In the genomic region with DNA sequence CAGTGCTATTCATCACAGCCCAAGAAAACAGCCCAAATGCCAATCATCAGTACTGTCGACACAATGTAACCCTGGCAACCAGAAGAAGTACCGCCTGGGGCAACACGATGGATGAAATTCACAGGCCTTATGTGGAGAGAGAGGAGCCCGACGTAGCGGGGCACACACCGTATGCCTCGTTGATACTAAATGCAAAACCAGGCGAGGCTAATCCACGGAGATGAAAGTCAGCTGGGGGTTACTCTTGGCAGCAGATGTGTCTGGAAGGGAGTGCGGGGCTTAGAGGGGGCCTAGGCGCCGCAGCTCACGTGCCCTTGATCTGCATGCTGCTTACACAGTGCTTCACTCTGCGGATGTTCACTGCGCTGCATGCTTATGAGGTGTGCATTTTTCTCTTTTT, we compare ENCODE assay signal across 1 cellular context.
TF ChIP-seq lines count a peak whose summit lies in the region.

No MANE protein-coding gene starts in this region.

TF ChIP-seq in GM23338, 12 proteins besides CTCF, POLR2A, EP300 and RAD21:
- TF ChIP-seq, protein P1, sequence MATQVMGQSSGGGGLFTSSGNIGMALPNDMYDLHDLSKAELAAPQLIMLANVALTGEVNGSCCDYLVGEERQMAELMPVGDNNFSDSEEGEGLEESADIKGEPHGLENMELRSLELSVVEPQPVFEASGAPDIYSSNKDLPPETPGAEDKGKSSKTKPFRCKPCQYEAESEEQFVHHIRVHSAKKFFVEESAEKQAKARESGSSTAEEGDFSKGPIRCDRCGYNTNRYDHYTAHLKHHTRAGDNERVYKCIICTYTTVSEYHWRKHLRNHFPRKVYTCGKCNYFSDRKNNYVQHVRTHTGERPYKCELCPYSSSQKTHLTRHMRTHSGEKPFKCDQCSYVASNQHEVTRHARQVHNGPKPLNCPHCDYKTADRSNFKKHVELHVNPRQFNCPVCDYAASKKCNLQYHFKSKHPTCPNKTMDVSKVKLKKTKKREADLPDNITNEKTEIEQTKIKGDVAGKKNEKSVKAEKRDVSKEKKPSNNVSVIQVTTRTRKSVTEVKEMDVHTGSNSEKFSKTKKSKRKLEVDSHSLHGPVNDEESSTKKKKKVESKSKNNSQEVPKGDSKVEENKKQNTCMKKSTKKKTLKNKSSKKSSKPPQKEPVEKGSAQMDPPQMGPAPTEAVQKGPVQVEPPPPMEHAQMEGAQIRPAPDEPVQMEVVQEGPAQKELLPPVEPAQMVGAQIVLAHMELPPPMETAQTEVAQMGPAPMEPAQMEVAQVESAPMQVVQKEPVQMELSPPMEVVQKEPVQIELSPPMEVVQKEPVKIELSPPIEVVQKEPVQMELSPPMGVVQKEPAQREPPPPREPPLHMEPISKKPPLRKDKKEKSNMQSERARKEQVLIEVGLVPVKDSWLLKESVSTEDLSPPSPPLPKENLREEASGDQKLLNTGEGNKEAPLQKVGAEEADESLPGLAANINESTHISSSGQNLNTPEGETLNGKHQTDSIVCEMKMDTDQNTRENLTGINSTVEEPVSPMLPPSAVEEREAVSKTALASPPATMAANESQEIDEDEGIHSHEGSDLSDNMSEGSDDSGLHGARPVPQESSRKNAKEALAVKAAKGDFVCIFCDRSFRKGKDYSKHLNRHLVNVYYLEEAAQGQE (IDR thresholded peaks at IDR 0.05; ENCODE audit: unreplicated experiment) = no peak
- TF ChIP-seq CREB1 (CRISPR knock-in tag; IDR thresholded peaks at IDR 0.05; ENCODE audit: low read depth) (no peak), NANOG (IDR thresholded peaks at IDR 0.05; ENCODE audit: borderline replicate concordance) (no peak), STAT1 (IDR thresholded peaks at IDR 0.05; ENCODE audit: unreplicated experiment) (no peak), ZNF331 (CRISPR knock-in tag; IDR thresholded peaks at IDR 0.05; ENCODE audit: low read depth) (no peak), EZH2 (IDR thresholded peaks at IDR 0.05; ENCODE audit: low read depth, unreplicated experiment) (no peak), EZH2phosphoT487 (IDR thresholded peaks at IDR 0.05; ENCODE audit: unreplicated experiment) (no peak), POLR2AphosphoS5 (IDR thresholded peaks at IDR 0.05; ENCODE audit: low read depth) (no peak), JUNB (IDR thresholded peaks at IDR 0.05; ENCODE audit: unreplicated experiment) (no peak), ZNF114 (CRISPR knock-in tag; IDR thresholded peaks at IDR 0.05) (no peak)
- TF ChIP-seq, protein P2, sequence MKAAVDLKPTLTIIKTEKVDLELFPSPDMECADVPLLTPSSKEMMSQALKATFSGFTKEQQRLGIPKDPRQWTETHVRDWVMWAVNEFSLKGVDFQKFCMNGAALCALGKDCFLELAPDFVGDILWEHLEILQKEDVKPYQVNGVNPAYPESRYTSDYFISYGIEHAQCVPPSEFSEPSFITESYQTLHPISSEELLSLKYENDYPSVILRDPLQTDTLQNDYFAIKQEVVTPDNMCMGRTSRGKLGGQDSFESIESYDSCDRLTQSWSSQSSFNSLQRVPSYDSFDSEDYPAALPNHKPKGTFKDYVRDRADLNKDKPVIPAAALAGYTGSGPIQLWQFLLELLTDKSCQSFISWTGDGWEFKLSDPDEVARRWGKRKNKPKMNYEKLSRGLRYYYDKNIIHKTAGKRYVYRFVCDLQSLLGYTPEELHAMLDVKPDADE (IDR thresholded peaks at IDR 0.05) = no peak
- TF ChIP-seq, protein P3, sequence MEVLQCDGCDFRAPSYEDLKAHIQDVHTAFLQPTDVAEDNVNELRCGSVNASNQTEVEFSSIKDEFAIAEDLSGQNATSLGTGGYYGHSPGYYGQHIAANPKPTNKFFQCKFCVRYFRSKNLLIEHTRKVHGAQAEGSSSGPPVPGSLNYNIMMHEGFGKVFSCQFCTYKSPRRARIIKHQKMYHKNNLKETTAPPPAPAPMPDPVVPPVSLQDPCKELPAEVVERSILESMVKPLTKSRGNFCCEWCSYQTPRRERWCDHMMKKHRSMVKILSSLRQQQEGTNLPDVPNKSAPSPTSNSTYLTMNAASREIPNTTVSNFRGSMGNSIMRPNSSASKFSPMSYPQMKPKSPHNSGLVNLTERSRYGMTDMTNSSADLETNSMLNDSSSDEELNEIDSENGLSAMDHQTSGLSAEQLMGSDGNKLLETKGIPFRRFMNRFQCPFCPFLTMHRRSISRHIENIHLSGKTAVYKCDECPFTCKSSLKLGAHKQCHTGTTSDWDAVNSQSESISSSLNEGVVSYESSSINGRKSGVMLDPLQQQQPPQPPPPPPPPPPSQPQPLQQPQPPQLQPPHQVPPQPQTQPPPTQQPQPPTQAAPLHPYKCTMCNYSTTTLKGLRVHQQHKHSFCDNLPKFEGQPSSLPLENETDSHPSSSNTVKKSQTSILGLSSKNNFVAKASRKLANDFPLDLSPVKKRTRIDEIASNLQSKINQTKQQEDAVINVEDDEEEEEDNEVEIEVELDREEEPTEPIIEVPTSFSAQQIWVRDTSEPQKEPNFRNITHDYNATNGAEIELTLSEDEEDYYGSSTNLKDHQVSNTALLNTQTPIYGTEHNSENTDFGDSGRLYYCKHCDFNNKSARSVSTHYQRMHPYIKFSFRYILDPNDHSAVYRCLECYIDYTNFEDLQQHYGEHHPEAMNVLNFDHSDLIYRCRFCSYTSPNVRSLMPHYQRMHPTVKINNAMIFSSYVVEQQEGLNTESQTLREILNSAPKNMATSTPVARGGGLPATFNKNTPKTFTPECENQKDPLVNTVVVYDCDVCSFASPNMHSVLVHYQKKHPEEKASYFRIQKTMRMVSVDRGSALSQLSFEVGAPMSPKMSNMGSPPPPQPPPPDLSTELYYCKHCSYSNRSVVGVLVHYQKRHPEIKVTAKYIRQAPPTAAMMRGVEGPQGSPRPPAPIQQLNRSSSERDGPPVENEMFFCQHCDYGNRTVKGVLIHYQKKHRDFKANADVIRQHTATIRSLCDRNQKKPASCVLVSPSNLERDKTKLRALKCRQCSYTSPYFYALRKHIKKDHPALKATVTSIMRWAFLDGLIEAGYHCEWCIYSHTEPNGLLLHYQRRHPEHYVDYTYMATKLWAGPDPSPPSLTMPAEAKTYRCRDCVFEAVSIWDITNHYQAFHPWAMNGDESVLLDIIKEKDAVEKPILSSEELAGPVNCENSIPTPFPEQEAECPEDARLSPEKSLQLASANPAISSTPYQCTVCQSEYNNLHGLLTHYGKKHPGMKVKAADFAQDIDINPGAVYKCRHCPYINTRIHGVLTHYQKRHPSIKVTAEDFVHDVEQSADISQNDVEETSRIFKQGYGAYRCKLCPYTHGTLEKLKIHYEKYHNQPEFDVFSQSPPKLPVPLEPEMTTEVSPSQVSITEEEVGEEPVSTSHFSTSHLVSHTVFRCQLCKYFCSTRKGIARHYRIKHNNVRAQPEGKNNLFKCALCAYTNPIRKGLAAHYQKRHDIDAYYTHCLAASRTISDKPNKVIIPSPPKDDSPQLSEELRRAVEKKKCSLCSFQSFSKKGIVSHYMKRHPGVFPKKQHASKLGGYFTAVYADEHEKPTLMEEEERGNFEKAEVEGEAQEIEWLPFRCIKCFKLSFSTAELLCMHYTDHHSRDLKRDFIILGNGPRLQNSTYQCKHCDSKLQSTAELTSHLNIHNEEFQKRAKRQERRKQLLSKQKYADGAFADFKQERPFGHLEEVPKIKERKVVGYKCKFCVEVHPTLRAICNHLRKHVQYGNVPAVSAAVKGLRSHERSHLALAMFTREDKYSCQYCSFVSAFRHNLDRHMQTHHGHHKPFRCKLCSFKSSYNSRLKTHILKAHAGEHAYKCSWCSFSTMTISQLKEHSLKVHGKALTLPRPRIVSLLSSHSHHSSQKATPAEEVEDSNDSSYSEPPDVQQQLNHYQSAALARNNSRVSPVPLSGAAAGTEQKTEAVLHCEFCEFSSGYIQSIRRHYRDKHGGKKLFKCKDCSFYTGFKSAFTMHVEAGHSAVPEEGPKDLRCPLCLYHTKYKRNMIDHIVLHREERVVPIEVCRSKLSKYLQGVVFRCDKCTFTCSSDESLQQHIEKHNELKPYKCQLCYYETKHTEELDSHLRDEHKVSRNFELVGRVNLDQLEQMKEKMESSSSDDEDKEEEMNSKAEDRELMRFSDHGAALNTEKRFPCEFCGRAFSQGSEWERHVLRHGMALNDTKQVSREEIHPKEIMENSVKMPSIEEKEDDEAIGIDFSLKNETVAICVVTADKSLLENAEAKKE (CRISPR knock-in tag; IDR thresholded peaks at IDR 0.05) = no peak
TF ChIP-seq in GM23338: peak in this region for 0.
